In the genomic region with DNA sequence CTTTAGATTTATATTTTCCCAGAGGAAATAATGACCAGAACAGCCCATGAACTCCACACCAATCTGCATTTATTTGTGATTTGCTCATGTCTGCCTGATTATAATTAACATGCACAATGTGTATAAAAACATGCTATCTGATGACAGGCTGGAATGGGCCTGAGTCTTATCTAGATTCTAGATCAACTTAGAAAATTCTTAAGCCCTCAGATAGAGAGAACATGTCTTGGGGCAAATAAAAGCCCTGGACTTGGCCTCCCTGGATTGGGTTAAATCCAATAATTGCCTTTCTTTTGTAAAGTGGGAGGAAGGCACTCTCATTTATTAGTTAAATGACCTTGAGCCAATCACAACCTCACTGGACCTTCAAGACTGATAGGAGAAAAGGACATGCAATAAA, we compare ENCODE assay signal across 2 cellular contexts.
TF ChIP-seq lines count a peak whose summit lies in the region.

No MANE protein-coding gene starts in this region.

TF ChIP-seq in SK-N-SH, 30 proteins besides CTCF, POLR2A, EP300 and RAD21 (continued from another document):
- TF ChIP-seq TEAD4 (IDR thresholded peaks at IDR 0.05; ENCODE audit: borderline replicate concordance, insufficient read depth), result 0 out of 2 replicates have a peak, but pooled peaks have one; percentile 19
- peak; percentile 24; the same call in 1 of the 2 replicates for TF ChIP-seq NFIC (IDR thresholded peaks at IDR 0.05; ENCODE audit: borderline replicate concordance)
- TF ChIP-seq CHD2 (IDR thresholded peaks at IDR 0.05; ENCODE audit: low read length, partially characterized antibody), result no peak
- TF ChIP-seq MAX (IDR thresholded peaks at IDR 0.05; ENCODE audit: low read depth), result no peak
- TF ChIP-seq ELF1 (IDR thresholded peaks at IDR 0.05), result no peak
- TF ChIP-seq FOSL2 (IDR thresholded peaks at IDR 0.05; ENCODE audit: borderline replicate concordance, low read depth), result no peak
- no peak for TF ChIP-seq FOXM1 (IDR thresholded peaks at IDR 0.05; ENCODE audit: low read depth)
- TF ChIP-seq TCF12 (IDR thresholded peaks at IDR 0.05), result peak; percentile 75
- TF ChIP-seq EZH2phosphoT487 (IDR thresholded peaks at IDR 0.05; ENCODE audit: borderline replicate concordance, low read depth), result no peak
- TF ChIP-seq RCOR1 (IDR thresholded peaks at IDR 0.05; ENCODE audit: low read length), result no peak
- no peak for TF ChIP-seq SIN3A (IDR thresholded peaks at IDR 0.05; ENCODE audit: borderline replicate concordance, low read depth, low read length)
- TF ChIP-seq, protein P1, sequence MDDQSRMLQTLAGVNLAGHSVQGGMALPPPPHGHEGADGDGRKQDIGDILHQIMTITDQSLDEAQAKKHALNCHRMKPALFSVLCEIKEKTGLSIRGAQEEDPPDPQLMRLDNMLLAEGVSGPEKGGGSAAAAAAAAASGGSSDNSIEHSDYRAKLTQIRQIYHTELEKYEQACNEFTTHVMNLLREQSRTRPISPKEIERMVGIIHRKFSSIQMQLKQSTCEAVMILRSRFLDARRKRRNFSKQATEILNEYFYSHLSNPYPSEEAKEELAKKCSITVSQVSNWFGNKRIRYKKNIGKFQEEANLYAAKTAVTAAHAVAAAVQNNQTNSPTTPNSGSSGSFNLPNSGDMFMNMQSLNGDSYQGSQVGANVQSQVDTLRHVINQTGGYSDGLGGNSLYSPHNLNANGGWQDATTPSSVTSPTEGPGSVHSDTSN (IDR thresholded peaks at IDR 0.05), result peak; percentile 70
- no peak for TF ChIP-seq USF2 (IDR thresholded peaks at IDR 0.05; ENCODE audit: borderline replicate concordance, low read depth, low read length)
TF ChIP-seq in SK-N-SH: peak in this region for 5.

TF ChIP-seq in SK-N-SH treated with all-trans-retinoic acid at 6 μM for 48 hours, 23 proteins besides CTCF, POLR2A, EP300 and RAD21 (continued from another document):
- TF ChIP-seq, protein P2, sequence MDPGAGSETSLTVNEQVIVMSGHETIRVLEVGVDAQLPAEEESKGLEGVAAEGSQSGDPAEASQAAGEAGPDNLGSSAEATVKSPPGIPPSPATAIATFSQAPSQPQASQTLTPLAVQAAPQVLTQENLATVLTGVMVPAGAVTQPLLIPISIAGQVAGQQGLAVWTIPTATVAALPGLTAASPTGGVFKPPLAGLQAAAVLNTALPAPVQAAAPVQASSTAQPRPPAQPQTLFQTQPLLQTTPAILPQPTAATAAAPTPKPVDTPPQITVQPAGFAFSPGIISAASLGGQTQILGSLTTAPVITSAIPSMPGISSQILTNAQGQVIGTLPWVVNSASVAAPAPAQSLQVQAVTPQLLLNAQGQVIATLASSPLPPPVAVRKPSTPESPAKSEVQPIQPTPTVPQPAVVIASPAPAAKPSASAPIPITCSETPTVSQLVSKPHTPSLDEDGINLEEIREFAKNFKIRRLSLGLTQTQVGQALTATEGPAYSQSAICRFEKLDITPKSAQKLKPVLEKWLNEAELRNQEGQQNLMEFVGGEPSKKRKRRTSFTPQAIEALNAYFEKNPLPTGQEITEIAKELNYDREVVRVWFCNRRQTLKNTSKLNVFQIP (CRISPR knock-in tag; IDR thresholded peaks at IDR 0.05; ENCODE audit: borderline replicate concordance, low read depth), result no peak
- TF ChIP-seq, protein P3, sequence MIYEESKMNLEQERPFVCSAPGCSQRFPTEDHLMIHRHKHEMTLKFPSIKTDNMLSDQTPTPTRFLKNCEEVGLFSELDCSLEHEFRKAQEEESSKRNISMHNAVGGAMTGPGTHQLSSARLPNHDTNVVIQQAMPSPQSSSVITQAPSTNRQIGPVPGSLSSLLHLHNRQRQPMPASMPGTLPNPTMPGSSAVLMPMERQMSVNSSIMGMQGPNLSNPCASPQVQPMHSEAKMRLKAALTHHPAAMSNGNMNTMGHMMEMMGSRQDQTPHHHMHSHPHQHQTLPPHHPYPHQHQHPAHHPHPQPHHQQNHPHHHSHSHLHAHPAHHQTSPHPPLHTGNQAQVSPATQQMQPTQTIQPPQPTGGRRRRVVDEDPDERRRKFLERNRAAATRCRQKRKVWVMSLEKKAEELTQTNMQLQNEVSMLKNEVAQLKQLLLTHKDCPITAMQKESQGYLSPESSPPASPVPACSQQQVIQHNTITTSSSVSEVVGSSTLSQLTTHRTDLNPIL (CRISPR knock-in tag; IDR thresholded peaks at IDR 0.05; ENCODE audit: low read depth), result no peak
- no peak for TF ChIP-seq ARNTL (CRISPR knock-in tag; IDR thresholded peaks at IDR 0.05; ENCODE audit: borderline replicate concordance, low read depth)
- no peak for TF ChIP-seq SNAI2 (CRISPR knock-in tag; IDR thresholded peaks at IDR 0.05)
- TF ChIP-seq RARB (CRISPR knock-in tag; IDR thresholded peaks at IDR 0.05), result no peak
- TF ChIP-seq ZNF565 (CRISPR knock-in tag; conservative IDR thresholded peaks at IDR 0.05; ENCODE audit: low read depth), result no peak
